Comparison of ENCODE assay signal across 23 cellular contexts in genomic region chr14:99028521-99028920, GRCh38.
A peak's percentile ranks its signal among the peaks of the same experiment; 100 is the strongest.
DNase-seq lines count a peak whose midpoint lies in the region; ATAC-seq and TF ChIP-seq lines count a peak whose summit lies in the region.
"Had no signal": no experiment of that assay in that cellular context is flagged by ENCODE, and none has a peak within 500 bp of the region (broad histone marks: within the 10 kb centered on the region; RNA-seq: fewer than 3 reads in every experiment).

No MANE protein-coding gene starts in this region.

- H3K4ac ChIP-seq in IMR-90 (ENCODE audit: low read depth, low read length): no peak overlapping the region

- no peak overlapping the region for H4K5ac ChIP-seq in IMR-90 (ENCODE audit: low read depth, low read length)

- no peaks in the 10 kb centered on the region for H3K4me1 ChIP-seq in IMR-90 (ENCODE audit: control insufficient read depth, insufficient read depth, low read length)
- H3K4me1 ChIP-seq: A549, BE2C had no signal

- intact Hi-C loops in IMR-90 (cut with micrococcal nuclease): no loop called here

- H3K23ac ChIP-seq in IMR-90 (ENCODE audit: low read depth, low read length): no peak overlapping the region

- POLR2A ChIA-PET in IMR-90 (lab: Charles Lee; ENCODE audit: unreplicated experiment): no interaction called here

- H3K9me3 ChIP-seq in IMR-90 (ENCODE audit: control insufficient read depth, insufficient read depth, low read length): peaks cover 45% of the 10 kb centered on the region
- H3K9me3 ChIP-seq: BE2C had no signal

- H2BK120ac ChIP-seq in IMR-90 (ENCODE audit: low read depth, low read length): no peak overlapping the region

- no peak overlapping the region for H4K8ac ChIP-seq in IMR-90 (ENCODE audit: low read depth in 2 of 2, low read length in 2 of 2)

- H3K27ac ChIP-seq in IMR-90 (ENCODE audit: insufficient read depth, low read length): no peak overlapping the region
- no peak overlapping the region for H3K27ac ChIP-seq in coronary artery
- H3K27ac ChIP-seq: A549; BLaER1 treated with 17β-estradiol and CSF1 and Interleukin-3, amounts not matched to agents 10 nM and 100 nM; GM23248 had no signal

- no peak overlapping the region for H3K18ac ChIP-seq in IMR-90 (ENCODE audit: low read depth, low read length)

- H3K4me3 ChIP-seq in IMR-90 (ENCODE audit: insufficient read depth, low read depth, low read length) (no peak overlapping the region), coronary artery (no peak overlapping the region)
- H3K4me3 ChIP-seq: A549; BLaER1 treated with 17β-estradiol and CSF1 and Interleukin-3, amounts not matched to agents 10 nM and 100 nM; GM12878; GM23248 had no signal

- TF ChIP-seq POLR2A in IMR-90 (IDR thresholded peaks at IDR 0.05; ENCODE audit: low read depth, low read length): no peak

- no peak overlapping the region for H3K9ac ChIP-seq in IMR-90 (ENCODE audit: low read depth, low read length)
- H3K9ac ChIP-seq: BLaER1 treated with 17β-estradiol and CSF1 and Interleukin-3, amounts not matched to agents 10 nM and 100 nM; GM23248 had no signal

- no peak overlapping the region for H3K56ac ChIP-seq in IMR-90 (ENCODE audit: extremely low read depth, insufficient read depth, low read length)

- H2AK5ac ChIP-seq in IMR-90 (ENCODE audit: low read depth, low read length): no peak overlapping the region

- in situ Hi-C loops in IMR-90 (cut with MboI; ENCODE audit: low sequenced_read_pairs): no loop called here

- CTCF ChIA-PET in IMR-90 (lab: Yijun Ruan, JAX): no interaction called here

- TF ChIP-seq CTCF in IMR-90 (conservative IDR thresholded peaks at IDR 0.05; ENCODE audit: low read depth, low read length) (no peak), coronary artery (IDR thresholded peaks at IDR 0.05) (no peak)

- no peak overlapping the region for H2BK20ac ChIP-seq in IMR-90 (ENCODE audit: low read depth, low read length)

- peak; percentile 30 for DNase-seq in activated effector memory CD4-positive, alpha-beta T cell treated with anti-CD3 and anti-CD28 coated beads, Interleukin-2, amount 50 U/mL, for 16 hours
- DNase-seq in activated effector memory CD4-positive, alpha-beta T cell treated with Interleukin-2 at 50 U/mL for 16 hours: no peak
- DNase-seq in IMR-90: no peak
- peak; percentile 40 for DNase-seq in coronary artery (ENCODE audit: low spot score)
- DNase-seq in mesenteric fat pad (ENCODE audit: low spot score): peak; percentile 8
- no peak for DNase-seq in medulla oblongata (ENCODE audit: extremely low spot score)
- no peak for DNase-seq in T-helper 1 cell
- DNase-seq: 8988T; ACHN; AML-193; BE2C; CD8-positive, alpha-beta memory T cell; DMS 273 treated with DMSO at 0.1 percent for 48 hours; DMS79; EL; GDM1; GM23248; H7; HCEC 1CT had no signal

- H3K36me3 ChIP-seq in IMR-90 (ENCODE audit: control insufficient read depth, insufficient read depth, low read length): no peaks in the 10 kb centered on the region
- H3K36me3 ChIP-seq: BE2C had no signal

- no peaks in the 10 kb centered on the region for H3K79me1 ChIP-seq in IMR-90 (ENCODE audit: low read depth in 1 of 2, low read length in 2 of 2)

- H3K14ac ChIP-seq in IMR-90 (replicated peaks; ENCODE audit: low read depth, low read length): no peak overlapping the region

- H2AFZ ChIP-seq in IMR-90 (replicated peaks; ENCODE audit: low read length, poor library complexity): no peak overlapping the region
- H2AFZ ChIP-seq: GM23248 had no signal

- no peak overlapping the region for H4K91ac ChIP-seq in IMR-90 (ENCODE audit: insufficient read depth, low read depth, low read length)

- WGBS in IMR-90 (ENCODE audit: extremely low coverage in 2 of 2, insufficient read length in 1 of 2), 2 experiments: no CpG with 5 or more reads among the region's 5 CpGs

- no peak overlapping the region for H2BK5ac ChIP-seq in IMR-90 (ENCODE audit: low read depth, low read length, poor library complexity, severe bottlenecking)

- H4K20me1 ChIP-seq in IMR-90 (ENCODE audit: insufficient read depth, low read length): no peaks in the 10 kb centered on the region
- H4K20me1 ChIP-seq: BLaER1 treated with 17β-estradiol and CSF1 and Interleukin-3, amounts not matched to agents 10 nM and 100 nM had no signal

- no peaks in the 10 kb centered on the region for H3K9me1 ChIP-seq in IMR-90 (ENCODE audit: insufficient read depth, low read length)

- ATAC-seq in IMR-90 (ENCODE audit: low read depth) (no peak), HG02885 (IDR thresholded peaks at IDR 0.05; ENCODE audit: poor library complexity, unreplicated experiment) (no peak)
- ATAC-seq: A549, GM12878 had no signal

- no peaks in the 10 kb centered on the region for H3K27me3 ChIP-seq in IMR-90 (ENCODE audit: control insufficient read depth, insufficient read depth, low read length)
- H3K27me3 ChIP-seq: BE2C; BLaER1 treated with 17β-estradiol and CSF1 and Interleukin-3, amounts not matched to agents 10 nM and 100 nM had no signal

- TF ChIP-seq RAD21 in IMR-90 (IDR thresholded peaks at IDR 0.05; ENCODE audit: low read length): no peak

- H2AK9ac ChIP-seq in IMR-90 (replicated peaks; ENCODE audit: low read depth, low read length, poor library complexity): peak overlapping the region; percentile 65

- no TSS peak for BruUV-seq in IMR-90 (replicated peaks; lab: Mats Ljungman, UMichigan)

- H2BK15ac ChIP-seq in IMR-90 (ENCODE audit: low read depth, low read length): no peak overlapping the region

- dilution Hi-C loops in IMR-90 (cut with HindIII; ENCODE audit: low sequenced_read_pairs, unreplicated experiment): no loop called here

- no peak overlapping the region for H3K4me2 ChIP-seq in IMR-90 (ENCODE audit: low read depth, low read length)
- H3K4me2 ChIP-seq: A549; BLaER1 treated with 17β-estradiol and CSF1 and Interleukin-3, amounts not matched to agents 10 nM and 100 nM had no signal

TF ChIP-seq in IMR-90, 13 proteins besides CTCF, POLR2A, EP300 and RAD21:
- TF ChIP-seq MXI1 (IDR thresholded peaks at IDR 0.05; ENCODE audit: borderline replicate concordance, low read depth, low read length) (no peak), BHLHE40 (IDR thresholded peaks at IDR 0.05; ENCODE audit: low read depth, low read length) (no peak), SMC3 (IDR thresholded peaks at IDR 0.05; ENCODE audit: low read depth, low read length) (no peak)

Comparison
In these comparisons a context has a peak if more than half of its experiments do, and no peak if none do; other contexts are left out.
1. DNase-seq: peak in activated effector memory CD4-positive, alpha-beta T cell treated with anti-CD3 and anti-CD28 coated beads, Interleukin-2, amount 50 U/mL, for 16 hours (single experiment), coronary artery (single experiment) and mesenteric fat pad (single experiment); none in activated effector memory CD4-positive, alpha-beta T cell treated with Interleukin-2 at 50 U/mL for 16 hours (single experiment), IMR-90 (single experiment), medulla oblongata (single experiment) and T-helper 1 cell (0 of 5).